In the genomic region with DNA sequence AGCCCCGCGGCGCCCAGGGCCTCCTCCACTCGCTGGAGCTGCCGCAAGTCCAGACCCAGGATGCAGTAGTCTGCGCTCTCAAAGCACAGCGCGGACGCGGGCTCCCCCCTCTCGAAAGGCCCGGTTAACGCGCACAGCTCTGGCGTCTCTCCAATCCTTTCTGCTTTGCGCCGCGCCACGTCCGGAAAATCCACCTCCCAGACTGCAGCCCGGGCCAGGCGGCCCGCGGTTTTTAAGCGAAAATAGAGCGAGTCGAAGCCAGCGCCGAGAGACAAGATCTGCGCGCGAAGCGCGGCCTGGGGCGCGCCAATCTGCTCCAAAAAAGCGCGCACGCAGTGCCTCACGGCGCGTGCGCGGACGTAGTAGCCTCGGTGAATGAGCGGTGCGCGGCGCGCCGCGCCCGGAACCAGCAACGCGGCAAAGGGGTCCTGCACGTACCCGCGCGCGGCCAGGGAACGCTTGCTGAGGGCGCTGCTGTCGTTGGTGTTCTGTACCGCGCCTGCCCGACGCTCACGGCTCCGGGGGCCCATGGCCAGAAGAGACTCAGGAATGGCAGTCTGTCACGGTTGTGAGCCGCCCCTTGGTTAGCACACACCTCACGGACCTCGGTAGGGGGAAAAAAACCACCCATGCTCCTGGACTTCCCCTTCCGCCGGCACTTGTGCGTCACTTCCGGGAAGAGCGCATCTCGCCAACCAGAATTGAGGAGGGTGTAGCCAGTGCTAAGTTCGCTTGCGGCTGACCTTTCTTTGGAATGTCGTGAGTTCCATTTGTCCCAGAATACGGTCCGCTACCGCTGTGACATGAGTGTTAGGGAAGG, we compare ENCODE assay signal across 1 cellular context.
TF ChIP-seq lines count a peak whose summit lies in the region.

A gene with protein sequence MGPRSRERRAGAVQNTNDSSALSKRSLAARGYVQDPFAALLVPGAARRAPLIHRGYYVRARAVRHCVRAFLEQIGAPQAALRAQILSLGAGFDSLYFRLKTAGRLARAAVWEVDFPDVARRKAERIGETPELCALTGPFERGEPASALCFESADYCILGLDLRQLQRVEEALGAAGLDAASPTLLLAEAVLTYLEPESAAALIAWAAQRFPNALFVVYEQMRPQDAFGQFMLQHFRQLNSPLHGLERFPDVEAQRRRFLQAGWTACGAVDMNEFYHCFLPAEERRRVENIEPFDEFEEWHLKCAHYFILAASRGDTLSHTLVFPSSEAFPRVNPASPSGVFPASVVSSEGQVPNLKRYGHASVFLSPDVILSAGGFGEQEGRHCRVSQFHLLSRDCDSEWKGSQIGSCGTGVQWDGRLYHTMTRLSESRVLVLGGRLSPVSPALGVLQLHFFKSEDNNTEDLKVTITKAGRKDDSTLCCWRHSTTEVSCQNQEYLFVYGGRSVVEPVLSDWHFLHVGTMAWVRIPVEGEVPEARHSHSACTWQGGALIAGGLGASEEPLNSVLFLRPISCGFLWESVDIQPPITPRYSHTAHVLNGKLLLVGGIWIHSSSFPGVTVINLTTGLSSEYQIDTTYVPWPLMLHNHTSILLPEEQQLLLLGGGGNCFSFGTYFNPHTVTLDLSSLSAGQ (minus strand): TSS at position 614 of the 820 bp plus-strand sequence. CDS start 84 bp downstream, at position 530.

TF ChIP-seq in SK-N-SH, 30 proteins besides CTCF, POLR2A, EP300 and RAD21 (continued from another document):
- TF ChIP-seq EZH2phosphoT487 (IDR thresholded peaks at IDR 0.05; ENCODE audit: borderline replicate concordance, low read depth) (no peak), TAF1 (IDR thresholded peaks at IDR 0.05; ENCODE audit: borderline replicate concordance, low read depth, low read length) (peak; percentile 52; the same call in 1 of the 2 replicates), FOSL2 (IDR thresholded peaks at IDR 0.05; ENCODE audit: borderline replicate concordance, low read depth) (no peak), GATA2 (CRISPR knock-in tag; IDR thresholded peaks at IDR 0.05) (no peak), RCOR1 (IDR thresholded peaks at IDR 0.05; ENCODE audit: low read length) (no peak), SMC3 (IDR thresholded peaks at IDR 0.05; ENCODE audit: low read depth, low read length) (no peak), SIN3A (IDR thresholded peaks at IDR 0.05; ENCODE audit: borderline replicate concordance, low read depth, low read length) (peak; percentile 18; the same call in 1 of the 2 replicates), TEAD4 (IDR thresholded peaks at IDR 0.05; ENCODE audit: borderline replicate concordance, insufficient read depth) (peak; percentile 87), POLR2AphosphoS5 (IDR thresholded peaks at IDR 0.05; ENCODE audit: low read depth, low read length) (peak; percentile 91), TCF12 (IDR thresholded peaks at IDR 0.05) (no peak; the same call in 1 of the 2 replicates), NFIC (IDR thresholded peaks at IDR 0.05; ENCODE audit: borderline replicate concordance) (no peak), NRF1 (IDR thresholded peaks at IDR 0.05; ENCODE audit: low read depth, low read length) (peak; percentile 68), RFX5 (IDR thresholded peaks at IDR 0.05; ENCODE audit: low read length) (no peak; the same call in 1 of the 2 replicates), MEF2A (IDR thresholded peaks at IDR 0.05; ENCODE audit: borderline replicate concordance, low read depth) (no peak), YY1 (IDR thresholded peaks at IDR 0.05; ENCODE audit: low read depth) (peak; percentile 31; the same call in 1 of the 2 replicates), FOXJ3 (CRISPR knock-in tag; IDR thresholded peaks at IDR 0.05) (no peak), ELF1 (IDR thresholded peaks at IDR 0.05) (peak; percentile 89), RXRA (IDR thresholded peaks at IDR 0.05; ENCODE audit: borderline replicate concordance, low read depth) (no peak)
- TF ChIP-seq, protein P1, sequence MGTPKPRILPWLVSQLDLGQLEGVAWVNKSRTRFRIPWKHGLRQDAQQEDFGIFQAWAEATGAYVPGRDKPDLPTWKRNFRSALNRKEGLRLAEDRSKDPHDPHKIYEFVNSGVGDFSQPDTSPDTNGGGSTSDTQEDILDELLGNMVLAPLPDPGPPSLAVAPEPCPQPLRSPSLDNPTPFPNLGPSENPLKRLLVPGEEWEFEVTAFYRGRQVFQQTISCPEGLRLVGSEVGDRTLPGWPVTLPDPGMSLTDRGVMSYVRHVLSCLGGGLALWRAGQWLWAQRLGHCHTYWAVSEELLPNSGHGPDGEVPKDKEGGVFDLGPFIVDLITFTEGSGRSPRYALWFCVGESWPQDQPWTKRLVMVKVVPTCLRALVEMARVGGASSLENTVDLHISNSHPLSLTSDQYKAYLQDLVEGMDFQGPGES (IDR thresholded peaks at IDR 0.05; ENCODE audit: low read depth, low read length) = no peak
- TF ChIP-seq, protein P2, sequence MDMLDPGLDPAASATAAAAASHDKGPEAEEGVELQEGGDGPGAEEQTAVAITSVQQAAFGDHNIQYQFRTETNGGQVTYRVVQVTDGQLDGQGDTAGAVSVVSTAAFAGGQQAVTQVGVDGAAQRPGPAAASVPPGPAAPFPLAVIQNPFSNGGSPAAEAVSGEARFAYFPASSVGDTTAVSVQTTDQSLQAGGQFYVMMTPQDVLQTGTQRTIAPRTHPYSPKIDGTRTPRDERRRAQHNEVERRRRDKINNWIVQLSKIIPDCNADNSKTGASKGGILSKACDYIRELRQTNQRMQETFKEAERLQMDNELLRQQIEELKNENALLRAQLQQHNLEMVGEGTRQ (IDR thresholded peaks at IDR 0.05; ENCODE audit: borderline replicate concordance, low read depth, low read length) = no peak
- TF ChIP-seq, protein P3, sequence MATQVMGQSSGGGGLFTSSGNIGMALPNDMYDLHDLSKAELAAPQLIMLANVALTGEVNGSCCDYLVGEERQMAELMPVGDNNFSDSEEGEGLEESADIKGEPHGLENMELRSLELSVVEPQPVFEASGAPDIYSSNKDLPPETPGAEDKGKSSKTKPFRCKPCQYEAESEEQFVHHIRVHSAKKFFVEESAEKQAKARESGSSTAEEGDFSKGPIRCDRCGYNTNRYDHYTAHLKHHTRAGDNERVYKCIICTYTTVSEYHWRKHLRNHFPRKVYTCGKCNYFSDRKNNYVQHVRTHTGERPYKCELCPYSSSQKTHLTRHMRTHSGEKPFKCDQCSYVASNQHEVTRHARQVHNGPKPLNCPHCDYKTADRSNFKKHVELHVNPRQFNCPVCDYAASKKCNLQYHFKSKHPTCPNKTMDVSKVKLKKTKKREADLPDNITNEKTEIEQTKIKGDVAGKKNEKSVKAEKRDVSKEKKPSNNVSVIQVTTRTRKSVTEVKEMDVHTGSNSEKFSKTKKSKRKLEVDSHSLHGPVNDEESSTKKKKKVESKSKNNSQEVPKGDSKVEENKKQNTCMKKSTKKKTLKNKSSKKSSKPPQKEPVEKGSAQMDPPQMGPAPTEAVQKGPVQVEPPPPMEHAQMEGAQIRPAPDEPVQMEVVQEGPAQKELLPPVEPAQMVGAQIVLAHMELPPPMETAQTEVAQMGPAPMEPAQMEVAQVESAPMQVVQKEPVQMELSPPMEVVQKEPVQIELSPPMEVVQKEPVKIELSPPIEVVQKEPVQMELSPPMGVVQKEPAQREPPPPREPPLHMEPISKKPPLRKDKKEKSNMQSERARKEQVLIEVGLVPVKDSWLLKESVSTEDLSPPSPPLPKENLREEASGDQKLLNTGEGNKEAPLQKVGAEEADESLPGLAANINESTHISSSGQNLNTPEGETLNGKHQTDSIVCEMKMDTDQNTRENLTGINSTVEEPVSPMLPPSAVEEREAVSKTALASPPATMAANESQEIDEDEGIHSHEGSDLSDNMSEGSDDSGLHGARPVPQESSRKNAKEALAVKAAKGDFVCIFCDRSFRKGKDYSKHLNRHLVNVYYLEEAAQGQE (IDR thresholded peaks at IDR 0.05; ENCODE audit: low read depth, low read length) = peak; percentile 3; the same call in 1 of the 2 replicates
- TF ChIP-seq, protein P4, sequence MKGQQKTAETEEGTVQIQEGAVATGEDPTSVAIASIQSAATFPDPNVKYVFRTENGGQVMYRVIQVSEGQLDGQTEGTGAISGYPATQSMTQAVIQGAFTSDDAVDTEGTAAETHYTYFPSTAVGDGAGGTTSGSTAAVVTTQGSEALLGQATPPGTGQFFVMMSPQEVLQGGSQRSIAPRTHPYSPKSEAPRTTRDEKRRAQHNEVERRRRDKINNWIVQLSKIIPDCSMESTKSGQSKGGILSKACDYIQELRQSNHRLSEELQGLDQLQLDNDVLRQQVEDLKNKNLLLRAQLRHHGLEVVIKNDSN (IDR thresholded peaks at IDR 0.05; ENCODE audit: borderline replicate concordance, low read depth) = no peak
- TF ChIP-seq, protein P5, sequence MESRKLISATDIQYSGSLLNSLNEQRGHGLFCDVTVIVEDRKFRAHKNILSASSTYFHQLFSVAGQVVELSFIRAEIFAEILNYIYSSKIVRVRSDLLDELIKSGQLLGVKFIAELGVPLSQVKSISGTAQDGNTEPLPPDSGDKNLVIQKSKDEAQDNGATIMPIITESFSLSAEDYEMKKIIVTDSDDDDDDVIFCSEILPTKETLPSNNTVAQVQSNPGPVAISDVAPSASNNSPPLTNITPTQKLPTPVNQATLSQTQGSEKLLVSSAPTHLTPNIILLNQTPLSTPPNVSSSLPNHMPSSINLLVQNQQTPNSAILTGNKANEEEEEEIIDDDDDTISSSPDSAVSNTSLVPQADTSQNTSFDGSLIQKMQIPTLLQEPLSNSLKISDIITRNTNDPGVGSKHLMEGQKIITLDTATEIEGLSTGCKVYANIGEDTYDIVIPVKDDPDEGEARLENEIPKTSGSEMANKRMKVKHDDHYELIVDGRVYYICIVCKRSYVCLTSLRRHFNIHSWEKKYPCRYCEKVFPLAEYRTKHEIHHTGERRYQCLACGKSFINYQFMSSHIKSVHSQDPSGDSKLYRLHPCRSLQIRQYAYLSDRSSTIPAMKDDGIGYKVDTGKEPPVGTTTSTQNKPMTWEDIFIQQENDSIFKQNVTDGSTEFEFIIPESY (IDR thresholded peaks at IDR 0.05; ENCODE audit: borderline replicate concordance, low read depth) = no peak
